8 cellular contexts compared by ENCODE assay signal in genomic region chr16:85220125-85220839, GRCh38.
DNase-seq lines count a peak whose midpoint lies in the region; ATAC-seq and TF ChIP-seq lines count a peak whose summit lies in the region.

No MANE protein-coding gene starts in this region.

- no peak overlapping the region for H3K27ac Mint-ChIP-seq in Caco-2 (ENCODE audit: unreplicated experiment)

- peak overlapping the region in 9 of 10 donors; percentile 21 to 79 (median 62) for H3K27ac ChIP-seq in heart right ventricle
- H3K27ac ChIP-seq in gastrocnemius medialis, result peak overlapping the region; percentile 75 to 80 (median 78)

- no peaks in the 10 kb centered on the region for H3K9me3 Mint-ChIP-seq in Caco-2 (ENCODE audit: unreplicated experiment)

- peak; percentile 79 to 90 (median 86) for ATAC-seq in heart right ventricle
- ATAC-seq in gastrocnemius medialis, result peak; percentile 92 to 93
- no peak for ATAC-seq in GM18498 (IDR thresholded peaks at IDR 0.05; ENCODE audit: unreplicated experiment)

- H3K36me3 ChIP-seq in MG63, result no peaks in the 10 kb centered on the region
- H3K36me3 ChIP-seq in heart right ventricle, result no peaks in the 10 kb centered on the region
- no peaks in the 10 kb centered on the region for H3K36me3 ChIP-seq in gastrocnemius medialis
- H3K36me3 ChIP-seq in Caco-2 (ENCODE audit: control insufficient read depth, insufficient read depth, low read length), result no peaks in the 10 kb centered on the region

- intact Hi-C loops in heart right ventricle (cut with DNase I), result loop anchor here in 5 of 10 donors (1.0 to 10.0 kb wide), 5 partner anchors 13 to 105 kb away; partner anchors contain the start of gene CIBAR2 (in 1 of the 5)
- intact Hi-C loops in gastrocnemius medialis (cut with DNase I; ENCODE audit: low total_unique reads), result loop anchor here (2.0 kb wide), 1 partner anchor 105 kb away; no protein-coding TSS in a partner anchor
- intact Hi-C loops in lower leg skin (cut with DNase I; ENCODE audit: low total_unique reads), result no loop called here
- intact Hi-C loops in Caco-2 (cut with micrococcal nuclease; ENCODE audit: unreplicated experiment), result no loop called here

- POLR2A ChIA-PET in Caco-2 (lab: Charles Lee), result no interaction called here

- no peak overlapping the region for H3K4me3 Mint-ChIP-seq in Caco-2 (ENCODE audit: unreplicated experiment)

- 7 to 8% methylated on average over 31 of the region's 31 CpGs for WGBS in heart right ventricle, 2 donors
- 8 to 15% methylated on average over 28 to 31 of the region's 31 CpGs for WGBS in lower leg skin, 2 donors

- no peaks in the 10 kb centered on the region for H3K27me3 ChIP-seq in MG63
- H3K27me3 ChIP-seq in heart right ventricle, result no peaks in the 10 kb centered on the region
- no peaks in the 10 kb centered on the region for H3K27me3 ChIP-seq in gastrocnemius medialis
- H3K27me3 ChIP-seq in Caco-2 (replicated peaks; ENCODE audit: control insufficient read depth, insufficient read depth, low read length), result no peaks in the 10 kb centered on the region

- no peaks in the 10 kb centered on the region for H3K27me3 Mint-ChIP-seq in Caco-2 (ENCODE audit: insufficient read depth, unreplicated experiment)

- H3K9me3 ChIP-seq in MG63 (no peaks in the 10 kb centered on the region), heart right ventricle (no peaks in the 10 kb centered on the region), gastrocnemius medialis (no peaks in the 10 kb centered on the region), Caco-2 (no peaks in the 10 kb centered on the region)

- in situ Hi-C loops in gastrocnemius medialis (cut with MboI; ENCODE audit: low sequenced_read_pairs in 4 of 4), result no loop called here

- H3K4me1 Mint-ChIP-seq in Caco-2 (ENCODE audit: low read depth, unreplicated experiment), result peaks cover 6% of the 10 kb centered on the region

- DNase-seq in MG63 (peak; percentile 87), heart right ventricle (peak; percentile 85), gastrocnemius medialis (peak; percentile 70 to 89), lower leg skin (ENCODE audit: low spot score in 2 of 2) (no peak), Caco-2 (no peak)
- no peak for DNase-seq in stimulated activated CD4-positive, alpha-beta T cell treated with anti-CD3 and anti-CD28 coated beads, Interleukin-1b, Interleukin-23, amount 100 ng/mL, for 48 hours

- CTCF ChIA-PET in Caco-2 (lab: Charles Lee), result no interaction called here

- H3K4me1 ChIP-seq in heart right ventricle (peaks cover 8 to 26% (median 14%) of the 10 kb centered on the region in 9 donors), gastrocnemius medialis (peaks cover 10 to 29% of the 10 kb centered on the region in 2 donors), Caco-2 (no peaks in the 10 kb centered on the region)

- H3K4me3 ChIP-seq in MG63 (no peak overlapping the region), WI38 (ENCODE audit: low read depth, low read length) (peak overlapping the region; percentile 42), heart right ventricle (peak overlapping the region in 9 of 10 donors; percentile 12 to 45 (median 37)), gastrocnemius medialis (peak overlapping the region; percentile 20 to 38 (median 32)), lower leg skin (ENCODE audit: low read depth, poor library complexity, severe bottlenecking) (no peak overlapping the region), Caco-2 (ENCODE audit: low read depth, low read length) (no peak overlapping the region)

- no peaks in the 10 kb centered on the region for H3K36me3 Mint-ChIP-seq in Caco-2 (ENCODE audit: insufficient read depth, unreplicated experiment)

- no TSS peak for BruUV-seq in Caco-2 (replicated peaks; lab: Mats Ljungman, UMichigan)

- TF ChIP-seq CTCF in WI38 (IDR thresholded peaks at IDR 0.05; ENCODE audit: low read depth, low read length), result no peak
- peak in 6 of 9 donors; percentile 8 to 41 (median 18) for TF ChIP-seq CTCF in heart right ventricle (IDR thresholded peaks at IDR 0.05)
- peak in 1 of 5 experiments; percentile 15 for TF ChIP-seq CTCF in gastrocnemius medialis (IDR thresholded peaks at IDR 0.05 in 4 of 5, conservative IDR thresholded peaks at IDR 0.05 in 1 of 5)
- TF ChIP-seq CTCF in lower leg skin (IDR thresholded peaks at IDR 0.05), result no peak
- no peak for TF ChIP-seq CTCF in Caco-2 (IDR thresholded peaks at IDR 0.05; ENCODE audit: insufficient read depth in 1 of 2, low read depth in 1 of 2, low read length in 1 of 2, severe bottlenecking in 1 of 2, unreplicated experiment in 1 of 2)

- TF ChIP-seq POLR2A in gastrocnemius medialis (IDR thresholded peaks at IDR 0.05) (no peak), lower leg skin (IDR thresholded peaks at IDR 0.05) (no peak)

Comparison
In these comparisons a context has a peak if more than half of its experiments do, and no peak if none do; other contexts are left out.
1. DNase-seq: peak in MG63 (single experiment), heart right ventricle (2 of 2) and gastrocnemius medialis (2 of 2); none in lower leg skin (0 of 2), stimulated activated CD4-positive, alpha-beta T cell treated with anti-CD3 and anti-CD28 coated beads, Interleukin-1b, Interleukin-23, amount 100 ng/mL, for 48 hours (single experiment) and Caco-2 (0 of 2).
2. H3K4me3 ChIP-seq: peak in WI38 (single experiment), heart right ventricle (9 of 10) and gastrocnemius medialis (4 of 4); none in MG63 (single experiment), lower leg skin (single experiment) and Caco-2 (single experiment).
3. CTCF ChIP-seq: peak in heart right ventricle (6 of 9); none in WI38 (single experiment), lower leg skin (0 of 3) and Caco-2 (0 of 2).